ENCODE assay signal across 7 cellular contexts in genomic region chr3:53651927-53652326, GRCh38.
"Had no signal": no experiment of that assay in that cellular context is flagged by ENCODE, and none has a peak within 500 bp of the region (broad histone marks: within the 10 kb centered on the region; RNA-seq: fewer than 3 reads in every experiment).

No MANE protein-coding gene starts in this region.

- H3K4me2 ChIP-seq: GM23338 had no signal

- ATAC-seq: GM23338, HepG2 had no signal

- DNase-seq: H9, HCEC 1CT had no signal

- H3K4me3 ChIP-seq: GM23338 had no signal

- FAIRE-seq: H1, H54, HepG2 had no signal

- H3K27ac ChIP-seq: HL-60 had no signal

- H2AFZ ChIP-seq: GM23338 had no signal
